ENCODE assay signal across 8 cellular contexts in the genomic region with DNA sequence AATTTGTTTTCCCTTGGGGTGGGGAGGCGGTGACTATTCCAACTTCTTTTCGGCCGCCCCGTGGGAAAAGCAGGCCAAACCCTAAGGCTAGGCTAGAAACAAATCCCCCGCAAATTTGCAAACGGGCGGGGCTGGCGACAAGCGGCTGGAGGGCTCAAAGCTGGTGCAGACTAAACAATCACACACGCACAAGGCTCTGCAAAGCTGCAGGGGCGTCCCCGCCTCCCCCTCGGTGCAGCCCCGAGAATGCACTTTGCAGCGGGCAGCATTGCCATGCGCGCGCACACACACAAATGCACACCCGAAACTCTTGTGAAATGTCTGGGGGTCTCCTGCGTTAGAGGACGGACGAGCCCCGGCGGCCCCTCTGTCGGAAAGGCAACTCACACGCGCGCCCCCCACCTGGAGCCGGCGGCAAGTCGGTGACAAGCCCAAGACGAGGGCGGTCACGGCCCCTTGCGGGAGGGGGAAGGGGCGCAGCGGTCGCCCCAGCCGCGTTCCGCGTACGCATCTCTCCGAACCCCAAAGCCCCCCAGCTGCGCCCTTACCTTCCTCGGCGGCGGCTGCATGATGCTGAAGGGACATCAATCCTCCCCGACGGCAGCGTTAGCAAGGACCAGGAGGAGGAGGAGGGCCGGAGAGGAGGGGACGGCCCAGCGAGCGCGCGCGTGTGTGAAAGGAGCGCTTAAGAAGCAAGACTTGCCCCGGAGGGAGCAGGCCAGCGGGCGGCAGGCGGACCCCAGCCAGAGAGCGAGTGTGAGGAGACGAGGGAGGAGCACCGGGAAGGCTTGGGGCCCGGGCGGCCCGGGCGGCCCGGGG. TPM values are rescaled to one million over a fixed set of nuclear protein-coding genes. Genes with fewer than 3 reads are reported as not detected.
DNase-seq lines count a peak whose midpoint lies in the region; ATAC-seq and TF ChIP-seq lines count a peak whose summit lies in the region.

No MANE protein-coding gene starts in this region.

- in situ Hi-C loops in SK-MEL-5 (cut with HindIII; ENCODE audit: low pct_unique_long_range_greater_than_20kb, low sequenced_read_pairs), result no loop called here

- peaks cover 0 to 7% (median 0%) of the 10 kb centered on the region in 8 donors for H3K9me3 Mint-ChIP-seq in CD4-positive, alpha-beta memory T cell

- H3K27me3 Mint-ChIP-seq in CD4-positive, alpha-beta memory T cell, result no peaks in the 10 kb centered on the region

- H3K27ac ChIP-seq in CD4-positive, alpha-beta memory T cell (ENCODE audit: low read depth, low read length), result peak overlapping the region; percentile 97
- H3K27ac ChIP-seq in adrenal gland (peak overlapping the region; percentile 37 to 97 (median 95)), left ventricle myocardium inferior (replicated peaks) (peak overlapping the region; percentile 98), prostate gland (peak overlapping the region; percentile 95 to 96)

- H3K36me3 ChIP-seq in CD4-positive, alpha-beta memory T cell (ENCODE audit: insufficient read depth, low read length), result peaks cover 4% of the 10 kb centered on the region
- H3K36me3 ChIP-seq in adrenal gland (replicated peaks in 1 of 2) (no peaks in the 10 kb centered on the region), left ventricle myocardium inferior (peaks cover 14% of the 10 kb centered on the region), prostate gland (no peaks in the 10 kb centered on the region)

- peaks cover 28 to 57% (median 39%) of the 10 kb centered on the region in 4 donors for H3K4me1 Mint-ChIP-seq in CD4-positive, alpha-beta memory T cell

- H3K4me3 Mint-ChIP-seq in CD4-positive, alpha-beta memory T cell, result peak overlapping the region; percentile 92 to 98 (median 96)

- no peaks in the 10 kb centered on the region for H3K27me3 ChIP-seq in CD4-positive, alpha-beta memory T cell (ENCODE audit: insufficient read depth, low read length)
- H3K27me3 ChIP-seq in adrenal gland (no peaks in the 10 kb centered on the region), left ventricle myocardium inferior (ENCODE audit: low read depth) (no peaks in the 10 kb centered on the region), prostate gland (replicated peaks; ENCODE audit: insufficient read depth) (no peaks in the 10 kb centered on the region)

- CTCF ChIA-PET in CD4-positive, alpha-beta memory T cell (lab: Charles Lee; ENCODE audit: partially characterized antibody), result interaction anchor here (0.8 to 2.5 kb wide), 8 partner anchors 9 to 707 kb away, joined by 3 to 31 read pairs (median 5); partner anchors contain the start of gene CLPB

- 0% methylated on average over 17 to 71 of the region's 71 CpGs for WGBS in adrenal gland, 4 donors
- WGBS in prostate gland, result 0% methylated on average over 67 of the region's 71 CpGs

- POLR2A ChIA-PET in CD4-positive, alpha-beta memory T cell (lab: Charles Lee; ENCODE audit: partially characterized antibody), result interaction anchor here (0.7 to 3.9 kb wide), 20 partner anchors 11 to 619 kb away, joined by 3 to 42 read pairs (median 7); partner anchors contain the start of genes RAB6A and STARD10

- intact Hi-C loops in CD4-positive, alpha-beta memory T cell (cut with micrococcal nuclease), result loop anchor here (1.0 to 10.0 kb wide), 6 partner anchors 37 to 1351 kb away; partner anchors contain the start of genes ATG16L2, LIPT2 and RAB6A
- intact Hi-C loops in adrenal gland (cut with DNase I) (loop anchor here in 1 of 2 donors (10.0 kb wide), 1 partner anchor 217 kb away; no protein-coding TSS in a partner anchor), left ventricle myocardium inferior (cut with micrococcal nuclease) (no loop called here), prostate gland (cut with DNase I) (loop anchor here (2.0 to 10.0 kb wide), 2 partner anchors 35 to 307 kb away; no protein-coding TSS in a partner anchor)

- TF ChIP-seq CTCF in adrenal gland (IDR thresholded peaks at IDR 0.05) (peak in 1 of 6 experiments; percentile 11), left ventricle myocardium inferior (IDR thresholded peaks at IDR 0.05; ENCODE audit: borderline replicate concordance) (no peak), prostate gland (IDR thresholded peaks at IDR 0.05) (peak in 1 of 4 experiments; percentile 7)

- peak in 2 of 5 donors; percentile 39 to 78 for DNase-seq in CD4-positive, alpha-beta memory T cell
- DNase-seq in HPDE6-E6E7 (ENCODE audit: extremely low spot score) (peak; percentile 47), SK-MEL-5 (ENCODE audit: low read depth, low spot score) (peak; percentile 67), adrenal gland (peak in 6 of 7 donors; percentile 72 to 84 (median 80)), left ventricle myocardium inferior (peak; percentile 83), prostate gland (ENCODE audit: low spot score) (peak; percentile 36)

- H3K27ac Mint-ChIP-seq in CD4-positive, alpha-beta memory T cell, result peak overlapping the region; percentile 92 to 98 (median 95)

- H3K36me3 Mint-ChIP-seq in CD4-positive, alpha-beta memory T cell, result peaks cover 0 to 24% of the 10 kb centered on the region in 2 donors

- ATAC-seq in GM19351 (IDR thresholded peaks at IDR 0.05; ENCODE audit: unreplicated experiment) (peak; percentile 23), HG03521 (IDR thresholded peaks at IDR 0.05; ENCODE audit: unreplicated experiment) (no peak)

- peak overlapping the region; percentile 80 to 94 for H3K4me3 ChIP-seq in CD4-positive, alpha-beta memory T cell (ENCODE audit: low read length in 2 of 2)
- H3K4me3 ChIP-seq in adrenal gland (peak overlapping the region; percentile 51 to 90 (median 70)), left ventricle myocardium inferior (peak overlapping the region; percentile 94), prostate gland (peak overlapping the region; percentile 93 to 94)

- peak in 1 of 2 donors; percentile 63 for TF ChIP-seq POLR2A in adrenal gland (IDR thresholded peaks at IDR 0.05)
- no peak for TF ChIP-seq POLR2A in prostate gland (IDR thresholded peaks at IDR 0.05)

- no peaks in the 10 kb centered on the region for H3K9me3 ChIP-seq in CD4-positive, alpha-beta memory T cell (ENCODE audit: control insufficient read depth in 1 of 2, low read length in 2 of 2)
- H3K9me3 ChIP-seq in adrenal gland (replicated peaks in 1 of 3), result no peaks in the 10 kb centered on the region
- no peaks in the 10 kb centered on the region for H3K9me3 ChIP-seq in left ventricle myocardium inferior (replicated peaks)
- no peaks in the 10 kb centered on the region for H3K9me3 ChIP-seq in prostate gland

- H3K4me1 ChIP-seq in CD4-positive, alpha-beta memory T cell (ENCODE audit: insufficient read depth, low read length), result peaks cover 49% of the 10 kb centered on the region
- H3K4me1 ChIP-seq in adrenal gland (replicated peaks in 1 of 2) (peaks cover 29 to 47% of the 10 kb centered on the region in 2 donors), left ventricle myocardium inferior (peaks cover 85% of the 10 kb centered on the region), prostate gland (replicated peaks) (peaks cover 4% of the 10 kb centered on the region)

RNA-seq across cellular contexts. Expression of gene FCHSD2, which starts 0.6 kb away (rescaled TPM):
- total RNA-seq in CD4-positive, alpha-beta memory T cell, result 10 to 100 TPM; 47.1 to 52.0 TPM
- 10 to 100 TPM in 1 of 2 donors, 1 to 10 TPM in 1; 9.5 to 22.4 TPM for polyA plus RNA-seq in CD4-positive, alpha-beta memory T cell
- 7.8 and 8.2 TPM in 2 replicates for total RNA-seq in SK-MEL-5 (2014; rRNA removed; shearing (Covaris generic))
- 19.8 and 30.3 TPM in 2 replicates for polyA plus RNA-seq in SK-MEL-5 (2015; cell fraction: cytosol; rRNA removed)
- 25.1 and 28.9 TPM in 2 replicates for polyA plus RNA-seq in SK-MEL-5 (2015; cell fraction: nucleus; rRNA removed)
- total RNA-seq in adrenal gland (10 to 100 TPM; 24.5 to 67.2 (median 37.0) TPM), left ventricle myocardium inferior (43.4 TPM), prostate gland (10 to 100 TPM in 1 of 2 donors, 1 to 10 TPM in 1; 9.9 to 45.3 TPM)
- 10 to 100 TPM; 14.6 to 39.1 (median 21.3) TPM for polyA plus RNA-seq in adrenal gland
